In the genomic region with DNA sequence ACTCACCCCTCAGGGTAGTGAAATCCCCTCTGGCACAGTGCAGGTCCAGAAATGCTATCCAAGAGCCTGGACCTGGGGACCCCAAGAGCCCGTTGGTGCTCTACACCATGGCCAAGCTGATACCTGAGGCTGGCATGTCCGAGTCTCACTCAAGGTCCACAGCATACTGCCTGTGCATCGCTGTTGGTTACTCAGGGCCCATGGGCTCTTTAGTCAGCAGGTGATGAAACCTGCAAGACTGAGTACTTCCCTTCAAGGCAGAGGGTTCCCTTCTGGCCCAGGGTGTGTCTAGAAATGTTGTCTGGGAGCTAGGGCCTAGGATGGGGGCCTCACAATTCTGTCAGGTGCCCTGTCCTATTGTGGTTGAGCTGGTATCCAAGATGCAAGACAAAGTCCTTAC, we compare ENCODE assay signal across 21 cellular contexts.
"Had no signal": no experiment of that assay in that cellular context is flagged by ENCODE, and none has a peak within 500 bp of the region (broad histone marks: within the 10 kb centered on the region; RNA-seq: fewer than 3 reads in every experiment).

No MANE protein-coding gene starts in this region.

- H3K4me3 ChIP-seq: ascending aorta had no signal

- H3K36me3 ChIP-seq: ascending aorta had no signal

- DNase-seq: activated CD4-positive, alpha-beta memory T cell treated with anti-CD3 and anti-CD28 coated beads, Interleukin-2, amount 10 ng/mL, durations not matched to agents 7 days and 5 days; activated CD4-positive, alpha-beta T cell treated with anti-CD3 and anti-CD28 coated beads for 36 hours; activated CD4-positive, alpha-beta T cell treated with anti-CD3 and anti-CD28 coated beads, Interleukin-2, amount 10 ng/mL, durations not matched to agents 24 days and 14 days; activated CD4-positive, CD25-positive, alpha-beta regulatory T cell; activated CD4-positive, CD25-positive, alpha-beta regulatory T cell treated with anti-CD3 and anti-CD28 coated beads, Interleukin-2, amount 50 U/mL, for 72 hours; activated CD8-positive, alpha-beta memory T cell treated with anti-CD3 and anti-CD28 coated beads, Interleukin-2, amount 50 U/mL, for 48 hours; activated gamma-delta T cell; activated naive CD4-positive, alpha-beta T cell; activated naive CD4-positive, alpha-beta T cell treated with anti-CD3 and anti-CD28 coated beads, Interleukin-2, amount 10 ng/mL, durations not matched to agents 7 days and 5 days; activated naive CD8-positive, alpha-beta T cell treated with anti-CD3 and anti-CD28 coated beads, Interleukin-2, amount 10 ng/mL, durations not matched to agents 7 days and 5 days; activated T-cell treated with anti-CD3 and anti-CD28 coated beads for 4 hours; activated T-cell treated with anti-CD3 and anti-CD28 coated beads, Interleukin-2, amount 50 U/mL, for 24 hours; activated T-cell treated with anti-CD3 and anti-CD28 coated beads, Interleukin-2, amount 50 U/mL, for 72 hours; caudate nucleus; effector CD8-positive, alpha-beta T cell; foreskin fibroblast; head of caudate nucleus; T-helper 2 cell had no signal

- H3K4me1 ChIP-seq: ascending aorta had no signal

- H3K27ac ChIP-seq: ascending aorta had no signal

- ATAC-seq: activated CD4-positive, alpha-beta T cell treated with anti-CD3 and anti-CD28 coated beads for 36 hours; activated naive CD4-positive, alpha-beta T cell treated with anti-CD3 and anti-CD28 coated beads, Interleukin-2, amount 50 U/mL, for 72 hours; activated T-cell treated with anti-CD3 and anti-CD28 coated beads, Interleukin-2, amount 50 U/mL, for 72 hours; esophagus mucosa had no signal

- H3K27me3 ChIP-seq: ascending aorta had no signal
